ENCODE assay signal across 26 cellular contexts in genomic region chr10:120514959-120515358, GRCh38. TPM values are rescaled to one million over a fixed set of nuclear protein-coding genes. Genes with fewer than 3 reads are reported as not detected.
"Had no signal": no experiment of that assay in that cellular context is flagged by ENCODE, and none has a peak within 500 bp of the region (broad histone marks: within the 10 kb centered on the region; RNA-seq: fewer than 3 reads in every experiment).

No MANE protein-coding gene starts in this region.

- DNase-seq: colonic mucosa; cortex of kidney; dermis blood vessel endothelial cell; dorsolateral prefrontal cortex; effector CD4-positive, alpha-beta T cell; effector CD8-positive, alpha-beta T cell; effector memory CD4-positive, alpha-beta T cell; effector memory CD8-positive, alpha-beta T cell; endodermal cell; erythroblast; esophagus squamous epithelium; foreskin fibroblast; foreskin keratinocyte; foreskin melanocyte; gastrocnemius medialis; glutamatergic neuron; head of caudate nucleus; heart left ventricle; heart right ventricle had no signal

- ATAC-seq: effector memory CD8-positive, alpha-beta T cell; esophagus mucosa; foreskin keratinocyte; gastrocnemius medialis; gastroesophageal sphincter; heart left ventricle; heart right ventricle had no signal

- H3K9me3 ChIP-seq: colonic mucosa, esophagus muscularis mucosa, esophagus squamous epithelium, gastrocnemius medialis, gastroesophageal sphincter, heart left ventricle, heart right ventricle had no signal

- H3K4me3 ChIP-seq: colonic mucosa, coronary artery, dorsolateral prefrontal cortex, esophagus muscularis mucosa, esophagus squamous epithelium, gastrocnemius medialis, gastroesophageal sphincter, heart left ventricle, heart right ventricle had no signal

- H3K27ac ChIP-seq: colonic mucosa, coronary artery, dorsolateral prefrontal cortex, epithelial cell of prostate, esophagus muscularis mucosa, esophagus squamous epithelium, foreskin keratinocyte, gastrocnemius medialis, gastroesophageal sphincter, heart left ventricle, heart right ventricle had no signal

- H3K36me3 ChIP-seq: colonic mucosa, esophagus muscularis mucosa, esophagus squamous epithelium, gastrocnemius medialis, gastroesophageal sphincter, heart left ventricle, heart right ventricle had no signal

- H3K4me1 ChIP-seq: colonic mucosa, esophagus muscularis mucosa, esophagus squamous epithelium, gastrocnemius medialis, gastroesophageal sphincter, heart left ventricle, heart right ventricle had no signal

- H3K27me3 ChIP-seq: colonic mucosa, esophagus squamous epithelium, gastrocnemius medialis, heart left ventricle had no signal

RNA-seq across cellular contexts. Expression of gene PLPP4, which starts 57.9 kb away (rescaled TPM):
- total RNA-seq: dermis microvascular lymphatic vessel endothelial cell, esophagus mucosa, gastrocnemius medialis, heart right ventricle had no signal
- polyA plus RNA-seq: esophagus, heart left ventricle, heart right ventricle had no signal
